In genomic region chr3:179149951-179150350, GRCh38 we compare ENCODE assay signal across 8 cellular contexts. TPM values are rescaled to one million over a fixed set of nuclear protein-coding genes. Genes with fewer than 3 reads are reported as not detected.
DNase-seq lines count a peak whose midpoint lies in the region; ATAC-seq and TF ChIP-seq lines count a peak whose summit lies in the region.

No MANE protein-coding gene starts in this region.

- H3K4me1 ChIP-seq in SJSA1 (replicated peaks) (peaks cover 8% of the 10 kb centered on the region), sigmoid colon (peaks cover 0 to 27% (median 18%) of the 10 kb centered on the region in 4 donors)

- intact Hi-C loops in sigmoid colon (cut with DNase I), result loop anchor here (2.0 to 5.0 kb wide), 6 partner anchors 32 to 413 kb away; partner anchors contain the start of genes ACTL6A and ZMAT3

- H3K27me3 ChIP-seq in GM06990 (replicated peaks; ENCODE audit: control insufficient read depth, insufficient read depth, low read length) (no peaks in the 10 kb centered on the region), SJSA1 (replicated peaks) (no peaks in the 10 kb centered on the region), sigmoid colon (no peaks in the 10 kb centered on the region)

- TF ChIP-seq EP300 in sigmoid colon (IDR thresholded peaks at IDR 0.05), result no peak

- H3K4me3 ChIP-seq in GM06990 (replicated peaks; ENCODE audit: low read depth, low read length) (peak overlapping the region; percentile 90), SJSA1 (peak overlapping the region; percentile 97), fibroblast of mammary gland (ENCODE audit: control insufficient read depth, low read depth, low read length) (peak overlapping the region; percentile 75), sigmoid colon (peak overlapping the region; percentile 58 to 94 (median 80))

- H3K9me3 ChIP-seq in SJSA1 (replicated peaks) (no peaks in the 10 kb centered on the region), sigmoid colon (no peaks in the 10 kb centered on the region)

- DNase-seq in GM06990 (ENCODE audit: extremely low read depth, insufficient read length), result no peak
- DNase-seq in SJSA1 (ENCODE audit: low read depth in 1 of 2, low spot score in 2 of 2), result no peak
- peak; percentile 11 for DNase-seq in fibroblast of mammary gland (ENCODE audit: low read depth)
- no peak for DNase-seq in sigmoid colon
- no peak for DNase-seq in GM10266 (ENCODE audit: extremely low spot score)
- DNase-seq in omental fat pad (ENCODE audit: low spot score), result no peak

- H3K27ac ChIP-seq in SJSA1 (no peak overlapping the region), sigmoid colon (peak overlapping the region; percentile 95 to 99 (median 98))

- no peak for TF ChIP-seq POLR2A in sigmoid colon (IDR thresholded peaks at IDR 0.05)

- no peak for ATAC-seq in HG03139 (IDR thresholded peaks at IDR 0.05; ENCODE audit: unreplicated experiment)
- no peak for ATAC-seq in HG03520 (IDR thresholded peaks at IDR 0.05; ENCODE audit: unreplicated experiment)
- no peak for ATAC-seq in omental fat pad (ENCODE audit: low FRiP score)

- TF ChIP-seq CTCF in GM06990 (IDR thresholded peaks at IDR 0.05; ENCODE audit: insufficient read depth, low read length, poor library complexity, severe bottlenecking) (no peak), fibroblast of mammary gland (conservative IDR thresholded peaks at IDR 0.05; ENCODE audit: control insufficient read depth, insufficient read depth, low read depth, low read length) (no peak), sigmoid colon (IDR thresholded peaks at IDR 0.05) (no peak), GM10266 (IDR thresholded peaks at IDR 0.05; ENCODE audit: control insufficient read depth, insufficient read depth, low read depth, missing control alignments) (no peak), omental fat pad (IDR thresholded peaks at IDR 0.05) (no peak)

- H3K36me3 ChIP-seq in GM06990 (ENCODE audit: control insufficient read depth, insufficient read depth, low read length) (no peaks in the 10 kb centered on the region), SJSA1 (peaks cover 6% of the 10 kb centered on the region), sigmoid colon (no peaks in the 10 kb centered on the region)

- 39 to 44% methylated on average over 4 of the region's 4 CpGs for WGBS in sigmoid colon, 2 donors

RNA-seq across cellular contexts. Expression of gene PIK3CA, which starts 1.8 kb away (rescaled TPM):
- 15.2 and 22.2 TPM in 2 replicates for total RNA-seq in SJSA1 (2014; rRNA removed; shearing (Covaris generic))
- total RNA-seq in sigmoid colon (10 to 100 TPM; 21.6 to 44.6 (median 25.4) TPM), omental fat pad (10 to 100 TPM; 28.8 to 75.6 (median 48.0) TPM)
- polyA plus RNA-seq in sigmoid colon, result 1 to 10 TPM; 3.0 to 7.6 (median 3.5) TPM
